Comparison of ENCODE assay signal across 19 cellular contexts in genomic region chr2:46116616-46117015, GRCh38.
DNase-seq lines count a peak whose midpoint lies in the region; ATAC-seq and TF ChIP-seq lines count a peak whose summit lies in the region.
"Had no signal": no experiment of that assay in that cellular context is flagged by ENCODE, and none has a peak within 500 bp of the region (broad histone marks: within the 10 kb centered on the region; RNA-seq: fewer than 3 reads in every experiment).

No MANE protein-coding gene starts in this region.

- no peaks in the 10 kb centered on the region for H3K79me2 ChIP-seq in GM23338 (replicated peaks; ENCODE audit: insufficient read depth)

- H3F3A ChIP-seq in GM23338 (replicated peaks; ENCODE audit: low read depth) = no peaks in the 10 kb centered on the region

- H4K20me1 ChIP-seq in GM23338 (replicated peaks; ENCODE audit: insufficient read depth) = no peaks in the 10 kb centered on the region

- ATAC-seq in GM23338 = no peak
- ATAC-seq in HG02610 (IDR thresholded peaks at IDR 0.05; ENCODE audit: unreplicated experiment) = no peak
- no peak for ATAC-seq in esophagus mucosa

- TF ChIP-seq CTCF in GM23338 (conservative IDR thresholded peaks at IDR 0.05; ENCODE audit: low read depth in 2 of 2) (no peak), type B pancreatic cell (conservative IDR thresholded peaks at IDR 0.05) (no peak)

- H3K4me1 ChIP-seq in GM23338 (ENCODE audit: insufficient read depth) = peaks cover 8% of the 10 kb centered on the region; the same call in 1 of the 2 replicates
- H3K4me1 ChIP-seq in adipocyte (ENCODE audit: control insufficient read depth, insufficient read depth, low read length) = peaks cover 46% of the 10 kb centered on the region
- H3K4me1 ChIP-seq in subcutaneous abdominal adipose tissue (ENCODE audit: control insufficient read depth in 5 of 5, insufficient read depth in 5 of 5, low read length in 5 of 5) = peaks cover 2 to 55% (median 26%) of the 10 kb centered on the region in 5 donors

- H3K4me1 Mint-ChIP-seq in GM23338 = peaks cover 7% of the 10 kb centered on the region; the same call in 2 of the 3 replicates
- H3K4me1 Mint-ChIP-seq in type B pancreatic cell (ENCODE audit: unreplicated experiment) = peaks cover 35% of the 10 kb centered on the region

- H3K36me3 ChIP-seq in GM23338 (ENCODE audit: insufficient read depth) (no peaks in the 10 kb centered on the region), adipocyte (ENCODE audit: control insufficient read depth, insufficient read depth, low read length, severe bottlenecking) (no peaks in the 10 kb centered on the region), subcutaneous abdominal adipose tissue (ENCODE audit: control insufficient read depth in 5 of 5, insufficient read depth in 5 of 5, low read length in 5 of 5) (no peaks in the 10 kb centered on the region)
- H3K36me3 ChIP-seq: ovary, suprapubic skin had no signal

- no peak overlapping the region for H3K4me3 ChIP-seq in GM23338
- H3K4me3 ChIP-seq in adipocyte (ENCODE audit: low read length) = no peak overlapping the region
- H3K4me3 ChIP-seq in subcutaneous abdominal adipose tissue (ENCODE audit: low read depth in 1 of 5, low read length in 5 of 5) = no peak overlapping the region
- H3K4me3 ChIP-seq: ovary, skin epidermis, suprapubic skin had no signal

- H3K27me3 Mint-ChIP-seq in GM23338 (ENCODE audit: insufficient read depth, low read depth, poor library complexity) = peaks cover 2% of the 10 kb centered on the region
- H3K27me3 Mint-ChIP-seq in type B pancreatic cell = no peaks in the 10 kb centered on the region

- peak overlapping the region; percentile 67; the same call in 1 of the 2 replicates for H2AFZ ChIP-seq in GM23338

- peak overlapping the region; percentile 55 for H3K9ac ChIP-seq in adipocyte (ENCODE audit: low read length)
- H3K9ac ChIP-seq in subcutaneous abdominal adipose tissue (ENCODE audit: low read length in 5 of 5) = no peak overlapping the region

- H3K27ac ChIP-seq in GM23338 (ENCODE audit: low read depth) (no peak overlapping the region), subcutaneous abdominal adipose tissue (ENCODE audit: low read depth, low read length) (peak overlapping the region; percentile 19)
- H3K27ac ChIP-seq: ovary, suprapubic skin had no signal

- H3K4me3 Mint-ChIP-seq in GM23338 (no peak overlapping the region), type B pancreatic cell (no peak overlapping the region)

- H3K27me3 ChIP-seq in GM23338 (ENCODE audit: insufficient read depth) (no peaks in the 10 kb centered on the region), adipocyte (replicated peaks; ENCODE audit: control insufficient read depth, insufficient read depth, low read length) (no peaks in the 10 kb centered on the region), subcutaneous abdominal adipose tissue (ENCODE audit: control insufficient read depth in 5 of 5, insufficient read depth in 4 of 5, low read length in 5 of 5) (no peaks in the 10 kb centered on the region)
- H3K27me3 ChIP-seq: ovary, suprapubic skin had no signal

- DNase-seq in GM23338 (ENCODE audit: low spot score) (no peak), adipocyte (ENCODE audit: low read depth) (peak; percentile 54), fibroblast of peridontal ligament (ENCODE audit: extremely low read depth) (peak; percentile 74), type B pancreatic cell (ENCODE audit: extremely low spot score, unreplicated experiment) (no peak)
- DNase-seq: activated CD4-positive, alpha-beta T cell treated with anti-CD3 and anti-CD28 coated beads, Interleukin-2, amount 50 U/mL, for 1 hour; activated gamma-delta T cell treated with Interleukin-2 at 50 U/mL for 16 hours; aorta; C1 segment of cervical spinal cord; DMS 273 treated with DMSO at 0.1 percent for 48 hours; NCI-H1092 treated with DMSO at 0.1 percent for 48 hours; NCI-H2171 treated with DMSO at 0.1 percent for 48 hours; NCI-H82; ovary; stimulated activated CD4-positive, alpha-beta T cell treated with anti-CD3 and anti-CD28 coated beads, Interleukin-4, amount 100 ng/mL, for 24 hours had no signal

- H3K9me3 Mint-ChIP-seq in GM23338 (no peaks in the 10 kb centered on the region; the same call in 2 of the 3 replicates), type B pancreatic cell (peaks cover 5% of the 10 kb centered on the region)

- H3K36me3 Mint-ChIP-seq in GM23338 (ENCODE audit: low read depth) (no peaks in the 10 kb centered on the region), type B pancreatic cell (no peaks in the 10 kb centered on the region)

- H3K9me3 ChIP-seq in adipocyte (ENCODE audit: control insufficient read depth, low read length) (peaks cover 5% of the 10 kb centered on the region), subcutaneous abdominal adipose tissue (ENCODE audit: control insufficient read depth in 5 of 5, low read length in 5 of 5) (peaks cover 0 to 5% (median 0%) of the 10 kb centered on the region in 5 donors)
- H3K9me3 ChIP-seq: ovary, suprapubic skin had no signal

- no peak overlapping the region for H3K27ac Mint-ChIP-seq in GM23338
- no peak overlapping the region for H3K27ac Mint-ChIP-seq in type B pancreatic cell

- H3K9me2 ChIP-seq in GM23338 (ENCODE audit: insufficient read depth) = no peaks in the 10 kb centered on the region

- no peak overlapping the region for H3K4me2 ChIP-seq in GM23338

TF ChIP-seq in GM23338, 12 proteins besides CTCF, POLR2A, EP300 and RAD21 (continues in another document):
- TF ChIP-seq POLR2AphosphoS5 (IDR thresholded peaks at IDR 0.05; ENCODE audit: low read depth) (no peak), EZH2phosphoT487 (IDR thresholded peaks at IDR 0.05; ENCODE audit: unreplicated experiment) (no peak), ETS1 (IDR thresholded peaks at IDR 0.05) (no peak), JUNB (IDR thresholded peaks at IDR 0.05; ENCODE audit: unreplicated experiment) (no peak), STAT1 (IDR thresholded peaks at IDR 0.05; ENCODE audit: unreplicated experiment) (no peak), CREB1 (CRISPR knock-in tag; IDR thresholded peaks at IDR 0.05; ENCODE audit: low read depth) (no peak), ZNF331 (CRISPR knock-in tag; IDR thresholded peaks at IDR 0.05; ENCODE audit: low read depth) (no peak), NANOG (IDR thresholded peaks at IDR 0.05; ENCODE audit: borderline replicate concordance) (no peak), ZNF114 (CRISPR knock-in tag; IDR thresholded peaks at IDR 0.05) (no peak), EZH2 (IDR thresholded peaks at IDR 0.05; ENCODE audit: low read depth, unreplicated experiment) (no peak)

Comparison
In these comparisons a context has a peak if more than half of its experiments do, and no peak if none do; other contexts are left out.
1. DNase-seq: peak in adipocyte (single experiment) and fibroblast of peridontal ligament (single experiment); none in GM23338 (single experiment) and type B pancreatic cell (single experiment).